Comparison of ENCODE assay signal across 1 cellular context in genomic region chr14:39218171-39218769, GRCh38.
TF ChIP-seq lines count a peak whose summit lies in the region.

No MANE protein-coding gene starts in this region.

TF ChIP-seq in HepG2, 621 proteins besides CTCF, POLR2A, EP300 and RAD21 (continued from another document and continues in another):
- TF ChIP-seq ZMAT3 (CRISPR knock-in tag; conservative IDR thresholded peaks at IDR 0.05), result no peak
- TF ChIP-seq IKZF1 (IDR thresholded peaks at IDR 0.05), result no peak
- TF ChIP-seq ZBTB34 (CRISPR knock-in tag; IDR thresholded peaks at IDR 0.05), result no peak
- no peak for TF ChIP-seq CBX1 (IDR thresholded peaks at IDR 0.05; ENCODE audit: low read depth)
- TF ChIP-seq RBFOX2 (IDR thresholded peaks at IDR 0.05; ENCODE audit: low read depth, low read length), result no peak
- no peak for TF ChIP-seq PITX1 (CRISPR knock-in tag; IDR thresholded peaks at IDR 0.05)
- TF ChIP-seq BRF2 (CRISPR knock-in tag; IDR thresholded peaks at IDR 0.05), result no peak
- no peak for TF ChIP-seq ZBTB21 (CRISPR knock-in tag; IDR thresholded peaks at IDR 0.05)
- TF ChIP-seq ZBTB43 (CRISPR knock-in tag; conservative IDR thresholded peaks at IDR 0.05), result no peak
- TF ChIP-seq ZNF280B (CRISPR knock-in tag; IDR thresholded peaks at IDR 0.05; ENCODE audit: borderline replicate concordance), result no peak
- peak; percentile 31; the same call in 1 of the 2 replicates for TF ChIP-seq ZNF652 (CRISPR knock-in tag; IDR thresholded peaks at IDR 0.05; ENCODE audit: borderline replicate concordance, low read depth)
- 0 out of 2 replicates have a peak, but pooled peaks have one; percentile 61 for TF ChIP-seq ZNF44 (CRISPR knock-in tag; IDR thresholded peaks at IDR 0.05)
- no peak for TF ChIP-seq FOXO4 (CRISPR knock-in tag; conservative IDR thresholded peaks at IDR 0.05)
- TF ChIP-seq RNF2 (conservative IDR thresholded peaks at IDR 0.05; ENCODE audit: low read depth), result no peak
- TF ChIP-seq PRMT3 (CRISPR knock-in tag; IDR thresholded peaks at IDR 0.05; ENCODE audit: borderline replicate concordance, low read depth), result no peak
- no peak for TF ChIP-seq TOE1 (CRISPR knock-in tag; IDR thresholded peaks at IDR 0.05)
- TF ChIP-seq NR2F6 (IDR thresholded peaks at IDR 0.05), result no peak
- TF ChIP-seq NR2F6 (CRISPR knock-in tag; IDR thresholded peaks at IDR 0.05), result peak; percentile 53; the same call in 1 of the 2 replicates
- TF ChIP-seq ZHX2 (IDR thresholded peaks at IDR 0.05; ENCODE audit: low read depth), result no peak
- no peak for TF ChIP-seq ZHX2 (CRISPR knock-in tag; IDR thresholded peaks at IDR 0.05; ENCODE audit: borderline replicate concordance)
- TF ChIP-seq HOXA7 (CRISPR knock-in tag; IDR thresholded peaks at IDR 0.05), result no peak
- no peak for TF ChIP-seq UBTF (CRISPR knock-in tag; IDR thresholded peaks at IDR 0.05)
- TF ChIP-seq ZBTB10 (CRISPR knock-in tag; IDR thresholded peaks at IDR 0.05; ENCODE audit: borderline replicate concordance), result no peak
- TF ChIP-seq HES4 (CRISPR knock-in tag; IDR thresholded peaks at IDR 0.05; ENCODE audit: borderline replicate concordance), result no peak
- no peak for TF ChIP-seq ZBTB38 (CRISPR knock-in tag; IDR thresholded peaks at IDR 0.05)
- TF ChIP-seq KDM3A (CRISPR knock-in tag; IDR thresholded peaks at IDR 0.05; ENCODE audit: low read depth), result no peak; the same call in 1 of the 2 replicates
- no peak for TF ChIP-seq ZNF574 (CRISPR knock-in tag; IDR thresholded peaks at IDR 0.05)
- no peak for TF ChIP-seq ADNP (CRISPR knock-in tag; IDR thresholded peaks at IDR 0.05)
- no peak for TF ChIP-seq ZNF331 (CRISPR knock-in tag; IDR thresholded peaks at IDR 0.05)
- no peak for TF ChIP-seq CSRNP1 (CRISPR knock-in tag; IDR thresholded peaks at IDR 0.05)
- TF ChIP-seq GFI1 (CRISPR knock-in tag; IDR thresholded peaks at IDR 0.05; ENCODE audit: borderline replicate concordance), result peak; percentile 70; the same call in 1 of the 2 replicates
- no peak for TF ChIP-seq CHCHD3 (CRISPR knock-in tag; IDR thresholded peaks at IDR 0.05)
